34 cellular contexts compared by ENCODE assay signal in the genomic region with DNA sequence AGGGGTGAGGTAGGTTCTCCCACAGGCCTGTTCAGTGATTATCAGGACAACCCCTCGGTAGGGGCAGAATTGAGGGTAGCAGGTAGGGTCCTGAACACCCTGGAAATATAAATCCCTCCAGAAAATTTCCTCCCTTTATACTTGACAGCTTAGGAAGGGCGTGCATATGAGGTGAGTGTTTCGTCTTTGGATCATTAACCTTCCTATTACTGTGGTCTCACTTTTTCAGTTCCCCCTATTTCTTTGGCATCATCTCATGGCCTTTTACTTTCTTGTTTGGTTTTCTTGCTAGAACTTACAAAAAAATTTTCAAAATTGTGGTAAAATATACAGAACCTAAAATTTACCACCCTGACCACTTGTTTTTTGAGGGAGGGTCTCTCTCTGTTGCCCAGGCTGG. TPM values are rescaled to one million over a fixed set of nuclear protein-coding genes. Genes with fewer than 3 reads are reported as not detected.
"Had no signal": no experiment of that assay in that cellular context is flagged by ENCODE, and none has a peak within 500 bp of the region (broad histone marks: within the 10 kb centered on the region; RNA-seq: fewer than 3 reads in every experiment).

No MANE protein-coding gene starts in this region.

- H3K27ac Mint-ChIP-seq: activated B cell treated with CpG ODN at 0.5 μM for 24 hours; activated CD4-positive, alpha-beta memory T cell treated with anti-CD3 and anti-CD28 coated beads for 36 hours; activated CD8-positive, alpha-beta memory T cell treated with anti-CD3 and anti-CD28 coated beads, Interleukin-2, amount 10 ng/mL, durations not matched to agents 7 days and 5 days; activated CD8-positive, alpha-beta T cell treated with anti-CD3 and anti-CD28 coated beads, Interleukin-2, amount 10 ng/mL, durations not matched to agents 7 days and 5 days; activated naive CD4-positive, alpha-beta T cell treated with anti-CD3 and anti-CD28 coated beads, Interleukin-2, amount 10 ng/mL, durations not matched to agents 7 days and 5 days; activated naive CD8-positive, alpha-beta T cell treated with anti-CD3 and anti-CD28 coated beads, Interleukin-2, amount 10 ng/mL, durations not matched to agents 7 days and 5 days; activated T-helper 1 cell treated with anti-CD3 and anti-CD28 coated beads, Interleukin-12 subunit alpha, Interleukin-12 subunit beta, Interleukin-2, Interleukin-4 antibody, amounts not matched to agents 30 ng/mL and 10 ng/mL and 1 ng/mL, durations not matched to agents 14 hours and 24 hours and 36 hours; activated T-helper 2 cell treated with anti-CD3 and anti-CD28 coated beads, Interferon-gamma antibody, Interleukin-2, Interleukin-4, amounts not matched to agents 10 μg/mL and 5 μg/mL and 100 μg/mL, durations not matched to agents 14 hours and 24 hours and 36 hours; brain; dendritic cell treated with granulocyte-macrophage colony-stimulating factor and Interleukin-4, amounts not matched to agents 40 ng/mL and 50 ng/mL, for 4 days; endodermal cell; T-helper 1 cell treated with Interleukin-12 subunit alpha and Interleukin-12 subunit beta and Interleukin-4 antibody, amounts not matched to agents 30 μg/mL and 1 μg/mL, for 36 hours; T-helper 2 cell treated with Interferon-gamma antibody and Interleukin-4, amounts not matched to agents 5 μg/mL and 100 μg/mL, for 36 hours had no signal

- H3K36me3 ChIP-seq: ascending aorta, gastroesophageal sphincter, WERI-Rb-1 had no signal

- H3K27ac ChIP-seq: ascending aorta, coronary artery, dorsolateral prefrontal cortex, esophagus squamous epithelium, gastroesophageal sphincter, WERI-Rb-1 had no signal

- H3K36me3 Mint-ChIP-seq: activated CD4-positive, alpha-beta memory T cell treated with anti-CD3 and anti-CD28 coated beads for 36 hours; activated CD8-positive, alpha-beta memory T cell treated with anti-CD3 and anti-CD28 coated beads, Interleukin-2, amount 10 ng/mL, durations not matched to agents 7 days and 5 days; activated naive CD4-positive, alpha-beta T cell treated with anti-CD3 and anti-CD28 coated beads, Interleukin-2, amount 10 ng/mL, durations not matched to agents 7 days and 5 days; activated naive CD4-positive, alpha-beta T cell treated with anti-CD3 and anti-CD28 coated beads, Interleukin-2, amount 50 U/mL, for 72 hours; activated naive CD8-positive, alpha-beta T cell treated with anti-CD3 and anti-CD28 coated beads, Interleukin-2, amount 10 ng/mL, durations not matched to agents 7 days and 5 days; brain had no signal

- H3K4me3 ChIP-seq: ascending aorta, coronary artery, dorsolateral prefrontal cortex, esophagus squamous epithelium, gastroesophageal sphincter had no signal

- H3K4me3 Mint-ChIP-seq: activated B cell treated with CpG ODN at 0.5 μM for 24 hours; activated CD4-positive, alpha-beta memory T cell treated with anti-CD3 and anti-CD28 coated beads for 36 hours; activated CD8-positive, alpha-beta memory T cell treated with anti-CD3 and anti-CD28 coated beads, Interleukin-2, amount 10 ng/mL, durations not matched to agents 7 days and 5 days; activated CD8-positive, alpha-beta T cell treated with anti-CD3 and anti-CD28 coated beads, Interleukin-2, amount 10 ng/mL, durations not matched to agents 7 days and 5 days; activated naive CD4-positive, alpha-beta T cell treated with anti-CD3 and anti-CD28 coated beads, Interleukin-2, amount 10 ng/mL, durations not matched to agents 7 days and 5 days; activated naive CD8-positive, alpha-beta T cell treated with anti-CD3 and anti-CD28 coated beads, Interleukin-2, amount 10 ng/mL, durations not matched to agents 7 days and 5 days; activated T-helper 1 cell treated with anti-CD3 and anti-CD28 coated beads, Interleukin-12 subunit alpha, Interleukin-12 subunit beta, Interleukin-2, Interleukin-4 antibody, amounts not matched to agents 30 ng/mL and 10 ng/mL and 1 ng/mL, durations not matched to agents 14 hours and 24 hours and 36 hours; brain; central memory CD8-positive, alpha-beta T cell; dendritic cell treated with granulocyte-macrophage colony-stimulating factor and Interleukin-4, amounts not matched to agents 40 ng/mL and 50 ng/mL, for 4 days; endodermal cell; T-helper 1 cell treated with Interleukin-12 subunit alpha and Interleukin-12 subunit beta and Interleukin-4 antibody, amounts not matched to agents 30 μg/mL and 1 μg/mL, for 36 hours; T-helper 2 cell treated with Interferon-gamma antibody and Interleukin-4, amounts not matched to agents 5 μg/mL and 100 μg/mL, for 36 hours had no signal

- H3K9me3 Mint-ChIP-seq: activated B cell treated with CpG ODN at 0.5 μM for 24 hours; activated CD4-positive, alpha-beta memory T cell treated with anti-CD3 and anti-CD28 coated beads for 36 hours; activated naive CD4-positive, alpha-beta T cell treated with anti-CD3 and anti-CD28 coated beads, Interleukin-2, amount 10 ng/mL, durations not matched to agents 7 days and 5 days; activated naive CD4-positive, alpha-beta T cell treated with anti-CD3 and anti-CD28 coated beads, Interleukin-2, amount 50 U/mL, for 72 hours; activated naive CD8-positive, alpha-beta T cell treated with anti-CD3 and anti-CD28 coated beads, Interleukin-2, amount 10 ng/mL, durations not matched to agents 7 days and 5 days; activated T-helper 1 cell treated with anti-CD3 and anti-CD28 coated beads, Interleukin-12 subunit alpha, Interleukin-12 subunit beta, Interleukin-2, Interleukin-4 antibody, amounts not matched to agents 30 ng/mL and 10 ng/mL and 1 ng/mL, durations not matched to agents 14 hours and 24 hours and 36 hours; activated T-helper 2 cell treated with anti-CD3 and anti-CD28 coated beads, Interferon-gamma antibody, Interleukin-2, Interleukin-4, amounts not matched to agents 10 μg/mL and 5 μg/mL and 100 μg/mL, durations not matched to agents 14 hours and 24 hours and 36 hours; brain; central memory CD8-positive, alpha-beta T cell; dendritic cell treated with granulocyte-macrophage colony-stimulating factor and Interleukin-4, amounts not matched to agents 40 ng/mL and 50 ng/mL, for 4 days; endodermal cell; T-helper 1 cell treated with Interleukin-12 subunit alpha and Interleukin-12 subunit beta and Interleukin-4 antibody, amounts not matched to agents 30 μg/mL and 1 μg/mL, for 36 hours; T-helper 2 cell treated with Interferon-gamma antibody and Interleukin-4, amounts not matched to agents 5 μg/mL and 100 μg/mL, for 36 hours had no signal

- DNase-seq: activated B cell treated with CpG ODN at 0.5 μM for 24 hours; activated CD4-positive, alpha-beta memory T cell treated with anti-CD3 and anti-CD28 coated beads for 36 hours; activated CD4-positive, alpha-beta T cell treated with anti-CD3 and anti-CD28 coated beads for 48 hours; activated CD8-positive, alpha-beta memory T cell treated with anti-CD3 and anti-CD28 coated beads, Interleukin-2, amount 10 ng/mL, durations not matched to agents 7 days and 5 days; activated CD8-positive, alpha-beta memory T cell treated with anti-CD3 and anti-CD28 coated beads, Interleukin-2, amount 50 U/mL, for 4 hours; activated CD8-positive, alpha-beta T cell treated with anti-CD3 and anti-CD28 coated beads, Interleukin-2, amount 10 ng/mL, durations not matched to agents 7 days and 5 days; activated gamma-delta T cell; activated naive CD4-positive, alpha-beta T cell; activated naive CD4-positive, alpha-beta T cell treated with anti-CD3 and anti-CD28 coated beads, Interleukin-2, amount 10 ng/mL, durations not matched to agents 7 days and 5 days; activated naive CD8-positive, alpha-beta T cell treated with anti-CD3 and anti-CD28 coated beads, Interleukin-2, amount 10 ng/mL, durations not matched to agents 7 days and 5 days; activated T-cell treated with anti-CD3 and anti-CD28 coated beads, Interleukin-2, amount 50 U/mL, for 1 hour; activated T-cell treated with anti-CD3 and anti-CD28 coated beads, Interleukin-2, amount 50 U/mL, for 48 hours; dorsolateral prefrontal cortex; effector memory CD4-positive, alpha-beta T cell; endodermal cell; erythroblast; esophagus squamous epithelium; foreskin melanocyte; hippocampal formation; T1000; WERI-Rb-1 had no signal

- H3K4me1 ChIP-seq: ascending aorta had no signal

- H3K9me3 ChIP-seq: ascending aorta, esophagus squamous epithelium, gastroesophageal sphincter had no signal

- FAIRE-seq: bronchial epithelial cell had no signal

- H3K4me1 Mint-ChIP-seq: activated CD8-positive, alpha-beta memory T cell treated with anti-CD3 and anti-CD28 coated beads, Interleukin-2, amount 10 ng/mL, durations not matched to agents 7 days and 5 days; activated naive CD4-positive, alpha-beta T cell treated with anti-CD3 and anti-CD28 coated beads, Interleukin-2, amount 10 ng/mL, durations not matched to agents 7 days and 5 days; activated naive CD8-positive, alpha-beta T cell treated with anti-CD3 and anti-CD28 coated beads, Interleukin-2, amount 10 ng/mL, durations not matched to agents 7 days and 5 days; central memory CD8-positive, alpha-beta T cell had no signal

- H3K27me3 ChIP-seq: ascending aorta, dorsolateral prefrontal cortex, esophagus squamous epithelium, gastroesophageal sphincter had no signal

- ATAC-seq: activated CD4-positive, CD25-positive, alpha-beta regulatory T cell treated with anti-CD3 and anti-CD28 coated beads, Interleukin-2, amount 50 U/mL, for 24 hours; activated CD8-positive, alpha-beta memory T cell treated with anti-CD3 and anti-CD28 coated beads, Interleukin-2, amount 10 ng/mL, durations not matched to agents 7 days and 5 days; activated CD8-positive, alpha-beta T cell treated with anti-CD3 and anti-CD28 coated beads, Interleukin-2, amount 10 ng/mL, durations not matched to agents 7 days and 5 days; activated naive CD4-positive, alpha-beta T cell treated with anti-CD3 and anti-CD28 coated beads, Interleukin-2, amount 50 U/mL, for 72 hours; gastroesophageal sphincter had no signal

- H3K27me3 Mint-ChIP-seq: activated CD4-positive, alpha-beta memory T cell treated with anti-CD3 and anti-CD28 coated beads for 36 hours had no signal

RNA-seq across cellular contexts. Expression of gene EPB41L1, which starts 18.7 kb away (rescaled TPM):
- total RNA-seq: activated CD8-positive, alpha-beta T cell treated with anti-CD3 and anti-CD28 coated beads, Interleukin-2, amount 10 ng/mL, durations not matched to agents 7 days and 5 days had no signal
